ENCODE assay signal across 9 cellular contexts in the genomic region with DNA sequence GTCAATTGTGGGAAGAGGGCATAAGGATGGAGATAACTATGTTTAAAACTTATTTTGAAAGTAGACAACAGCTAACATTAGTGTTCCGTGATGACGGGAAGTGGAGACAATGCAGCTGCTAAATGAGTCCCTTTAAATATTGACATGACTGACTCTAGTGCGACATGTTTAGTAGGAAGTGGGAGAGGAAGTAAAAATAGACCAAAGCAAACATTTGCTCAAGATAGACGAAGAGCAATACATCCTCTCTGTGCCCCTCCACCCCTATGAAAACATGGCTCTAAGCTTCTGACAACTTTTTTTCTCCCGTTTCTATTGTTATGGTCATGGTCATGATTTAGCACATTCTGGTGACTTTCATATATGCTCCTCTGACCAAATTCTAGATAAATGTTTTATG. TPM values are rescaled to one million over a fixed set of nuclear protein-coding genes. Genes with fewer than 3 reads are reported as not detected.
DNase-seq lines count a peak whose midpoint lies in the region; ATAC-seq and TF ChIP-seq lines count a peak whose summit lies in the region.
"Had no signal": no experiment of that assay in that cellular context is flagged by ENCODE, and none has a peak within 500 bp of the region (broad histone marks: within the 10 kb centered on the region; RNA-seq: fewer than 3 reads in every experiment).

No MANE protein-coding gene starts in this region.

- peaks cover 18% of the 10 kb centered on the region for H3K4me1 ChIP-seq in CD8-positive, alpha-beta memory T cell (ENCODE audit: insufficient read depth, low read length)
- H3K4me1 ChIP-seq in hepatocyte (ENCODE audit: insufficient read depth) = no peaks in the 10 kb centered on the region

- no peaks in the 10 kb centered on the region for H3K9me3 ChIP-seq in CD8-positive, alpha-beta memory T cell (ENCODE audit: low read length)
- no peaks in the 10 kb centered on the region for H3K9me3 ChIP-seq in hepatocyte (ENCODE audit: low read depth)

- no peaks in the 10 kb centered on the region for H3K27me3 ChIP-seq in CD8-positive, alpha-beta memory T cell (ENCODE audit: insufficient read depth, low read length, poor library complexity, severe bottlenecking)
- H3K27me3 ChIP-seq in hepatocyte (no peaks in the 10 kb centered on the region), brain microvascular endothelial cell (replicated peaks) (no peaks in the 10 kb centered on the region)

- TF ChIP-seq CTCF in hepatocyte (IDR thresholded peaks at IDR 0.05; ENCODE audit: poor library complexity) = no peak
- no peak for TF ChIP-seq CTCF in brain microvascular endothelial cell (IDR thresholded peaks at IDR 0.05; ENCODE audit: low read depth, low read length, missing control alignments)

- POLR2A ChIA-PET in CD8-positive, alpha-beta memory T cell (lab: Charles Lee) = interaction anchor here (0.6 to 1.2 kb wide), 3 partner anchors 356 to 1623 kb away, joined by 3 to 5 read pairs (median 4); partner anchors contain the start of genes IVNS1ABP and TSEN15

- peak overlapping the region; percentile 22 for H3K4me2 ChIP-seq in hepatocyte

- peaks cover 0 to 3% (median 0%) of the 10 kb centered on the region in 3 donors for H3K36me3 Mint-ChIP-seq in CD8-positive, alpha-beta memory T cell

- no peak overlapping the region for H2AFZ ChIP-seq in hepatocyte

- peak overlapping the region in 5 of 7 donors; percentile 8 to 57 (median 38) for H3K4me3 Mint-ChIP-seq in CD8-positive, alpha-beta memory T cell

- no peak overlapping the region for H3K4me3 ChIP-seq in CD8-positive, alpha-beta memory T cell (ENCODE audit: low read length)
- no peak overlapping the region for H3K4me3 ChIP-seq in hepatocyte
- no peak overlapping the region for H3K4me3 ChIP-seq in brain microvascular endothelial cell (ENCODE audit: low read depth, low read length)
- H3K4me3 ChIP-seq: skin epidermis had no signal

- ATAC-seq in GM21390 (IDR thresholded peaks at IDR 0.05; ENCODE audit: unreplicated experiment) (peak; percentile 85), HG03175 (IDR thresholded peaks at IDR 0.05; ENCODE audit: unreplicated experiment) (no peak)

- peaks cover 25 to 42% (median 32%) of the 10 kb centered on the region in 3 donors for H3K4me1 Mint-ChIP-seq in CD8-positive, alpha-beta memory T cell

- H3K9me3 Mint-ChIP-seq in CD8-positive, alpha-beta memory T cell = no peaks in the 10 kb centered on the region

- in situ Hi-C loops in brain microvascular endothelial cell (cut with HindIII; ENCODE audit: low pct_ligation_motif_present, low sequenced_read_pairs) = no loop called here

- no peak overlapping the region for H3K27ac ChIP-seq in CD8-positive, alpha-beta memory T cell (ENCODE audit: low read depth, low read length)
- H3K27ac ChIP-seq in hepatocyte = peak overlapping the region; percentile 7
- no peak overlapping the region for H3K27ac ChIP-seq in brain microvascular endothelial cell

- CTCF ChIA-PET in CD8-positive, alpha-beta memory T cell (lab: Charles Lee) = interaction anchor here (0.7 to 1.7 kb wide), 3 partner anchors 19 to 357 kb away, joined by 3 to 10 read pairs (median 5); partner anchors contain the start of gene IVNS1ABP

- no peaks in the 10 kb centered on the region for H3K36me3 ChIP-seq in CD8-positive, alpha-beta memory T cell (ENCODE audit: insufficient read depth, low read length)
- H3K36me3 ChIP-seq in hepatocyte (replicated peaks; ENCODE audit: insufficient read depth, low read depth) (no peaks in the 10 kb centered on the region), brain microvascular endothelial cell (replicated peaks) (no peaks in the 10 kb centered on the region)

- no peaks in the 10 kb centered on the region for H4K20me1 ChIP-seq in hepatocyte (ENCODE audit: insufficient read depth, poor library complexity, severe bottlenecking)

- H3K27me3 Mint-ChIP-seq in CD8-positive, alpha-beta memory T cell = peaks cover 0 to 2% of the 10 kb centered on the region in 2 donors

- no peaks in the 10 kb centered on the region for H3K79me2 ChIP-seq in hepatocyte

- H3K27ac Mint-ChIP-seq in CD8-positive, alpha-beta memory T cell = peak overlapping the region in 4 of 8 donors; percentile 4 to 29 (median 10)

- no peak for TF ChIP-seq POLR2A in erythroblast (IDR thresholded peaks at IDR 0.05; ENCODE audit: low read length)

- peak in 2 of 5 donors; percentile 2 to 32 for DNase-seq in CD8-positive, alpha-beta memory T cell
- peak; percentile 8 for DNase-seq in NCI-H69 (lab: John Stamatoyannopoulos, UW)
- DNase-seq in hepatocyte (ENCODE audit: low spot score) = peak; percentile 13
- DNase-seq in NCI-H2107 treated with DMSO at 0.1 percent for 48 hours (lab: John Stamatoyannopoulos, UW; ENCODE audit: unreplicated experiment) = no peak
- no peak for DNase-seq in brain microvascular endothelial cell
- DNase-seq in erythroblast (lab: John Stamatoyannopoulos, UW) = no peak

- H3K9me2 ChIP-seq in hepatocyte (replicated peaks; ENCODE audit: insufficient read depth) = no peaks in the 10 kb centered on the region

- 43% methylated on average over 5 of the region's 5 CpGs for WGBS in hepatocyte (ENCODE audit: low lambda C conversion rate, missing lambda C conversion rate)

RNA-seq across cellular contexts. Expression of gene HMCN1, which starts 60.0 kb away (rescaled TPM):
- total RNA-seq in CD8-positive, alpha-beta memory T cell = under 1 TPM; 0.02 to 0.04 TPM
- polyA plus RNA-seq in CD8-positive, alpha-beta memory T cell = not detected
- total RNA-seq in hepatocyte = 13.4 and 14.2 TPM in 2 replicates
- polyA plus RNA-seq in hepatocyte = 2.0 and 2.3 TPM in 2 replicates

Comparison
In these comparisons a context has a peak if more than half of its experiments do, and no peak if none do; other contexts are left out.
1. DNase-seq: peak in NCI-H69 (single experiment) and hepatocyte (single experiment); none in NCI-H2107 treated with DMSO at 0.1 percent for 48 hours (single experiment), brain microvascular endothelial cell (single experiment) and erythroblast (0 of 2).
2. RNA of gene HMCN1, which starts 60.0 kb away (total RNA-seq): 13.4 to 14.2 TPM in hepatocyte; 0.02 to 0.04 TPM in CD8-positive, alpha-beta memory T cell; every median in the first group is over 10 times any median in the second.